24 cellular contexts compared by ENCODE assay signal in the genomic region with DNA sequence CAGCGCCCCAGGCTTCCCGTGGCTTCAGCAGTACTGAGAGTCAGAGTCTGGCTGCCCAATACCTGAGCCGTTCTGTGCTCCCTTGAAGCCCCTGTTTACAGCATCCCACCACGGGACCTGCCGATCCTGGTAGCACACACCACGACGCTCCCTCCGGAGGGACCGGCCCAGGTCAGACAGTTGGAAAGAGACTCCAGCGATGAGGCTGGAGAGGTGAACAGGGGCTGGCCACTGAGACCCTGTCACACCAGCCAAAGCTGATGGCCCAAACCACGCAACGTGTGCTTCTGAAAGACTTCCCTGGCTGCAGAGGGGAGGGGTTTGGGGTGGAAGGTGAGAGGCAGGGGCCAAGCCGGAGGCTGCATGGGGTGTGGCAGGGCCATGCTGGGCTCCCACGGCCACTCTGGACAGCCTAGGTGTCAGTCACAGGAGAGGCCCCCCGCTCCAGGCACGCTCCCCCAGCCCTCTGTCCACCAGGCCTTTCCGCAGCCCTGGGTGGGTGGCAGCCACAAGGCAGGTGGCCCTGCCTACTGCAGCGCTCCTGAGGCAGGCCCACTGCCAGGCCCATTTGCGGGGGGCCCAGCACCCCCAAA.
"Had no signal": no experiment of that assay in that cellular context is flagged by ENCODE, and none has a peak within 500 bp of the region (broad histone marks: within the 10 kb centered on the region; RNA-seq: fewer than 3 reads in every experiment).

No MANE protein-coding gene starts in this region.

- H3K27ac ChIP-seq: cardiac muscle cell, KMS-11, Peyer's patch, RWPE1 had no signal

- H3K4me1 ChIP-seq: Peyer's patch had no signal

- H3K4me3 ChIP-seq: cardiac muscle cell, Peyer's patch had no signal

- H3K36me3 ChIP-seq: cardiac muscle cell, Peyer's patch had no signal

- H3K9me3 ChIP-seq: Peyer's patch had no signal

- ATAC-seq: activated CD8-positive, alpha-beta T cell treated with anti-CD3 and anti-CD28 coated beads for 36 hours; activated naive CD8-positive, alpha-beta T cell treated with anti-CD3 and anti-CD28 coated beads, Interleukin-2, amount 50 U/mL, for 24 hours had no signal

- DNase-seq: activated CD4-positive, alpha-beta T cell treated with anti-CD3 and anti-CD28 coated beads for 4 hours; activated CD8-positive, alpha-beta memory T cell treated with anti-CD3 and anti-CD28 coated beads, Interleukin-2, amount 50 U/mL, for 4 hours; activated CD8-positive, alpha-beta T cell treated with anti-CD3 and anti-CD28 coated beads for 36 hours; activated naive CD4-positive, alpha-beta T cell treated with Interleukin-2 at 50 U/mL for 16 hours; activated naive CD8-positive, alpha-beta T cell treated with anti-CD3 and anti-CD28 coated beads, Interleukin-2, amount 50 U/mL, for 24 hours; activated T-cell treated with anti-CD3 and anti-CD28 coated beads, Interleukin-2, amount 50 U/mL, for 1 hour; amniotic stem cell; MV-4-11; NCI-H1092 treated with DMSO at 0.1 percent for 48 hours; NCI-H1417 treated with DMSO at 0.1 percent for 48 hours; NCI-H1694; NCI-H2029; NCI-H2107; NCI-H2171 treated with DMSO at 0.1 percent for 48 hours; NCI-H345; NCI-H510A; NCI-H526 treated with DMSO at 0.1 percent for 48 hours; NCI-H82; NK-92 treated with Interleukin-12 subunit alpha and Interleukin-12 subunit beta, amount 100 ng/mL, for 24 hours; Peyer's patch; SHP77 treated with DMSO at 0.1 percent for 48 hours had no signal

- H3K27me3 ChIP-seq: cardiac muscle cell, Peyer's patch had no signal
